ENCODE assay signal across 9 cellular contexts in genomic region chr14:61719344-61720301, GRCh38. TPM values are rescaled to one million over a fixed set of nuclear protein-coding genes. Genes with fewer than 3 reads are reported as not detected.
DNase-seq lines count a peak whose midpoint lies in the region; ATAC-seq, FAIRE-seq and TF ChIP-seq lines count a peak whose summit lies in the region.
"Had no signal": no experiment of that assay in that cellular context is flagged by ENCODE, and none has a peak within 500 bp of the region (broad histone marks: within the 10 kb centered on the region; RNA-seq: fewer than 3 reads in every experiment).

No MANE protein-coding gene starts in this region.

- H2AFZ ChIP-seq in GM23248 (no peak overlapping the region), hepatocyte (no peak overlapping the region)
- H2AFZ ChIP-seq: parathyroid adenoma had no signal

- no peak for TF ChIP-seq EP300 in A549 (IDR thresholded peaks at IDR 0.05)

- CTCF ChIA-PET in A549 (lab: Yijun Ruan, JAX): interaction anchor here (0.7 to 2.7 kb wide), 8 partner anchors 10 to 259 kb away, joined by 3 to 13 read pairs (median 4); no protein-coding TSS in a partner anchor
- CTCF ChIA-PET in WTC11 (lab: Charles Lee): interaction anchor here (0.8 to 1.1 kb wide), 3 partner anchors 111 to 218 kb away, joined by 3 read pairs; no protein-coding TSS in a partner anchor

- H3K9me3 ChIP-seq in A549 (no peaks in the 10 kb centered on the region), GM23248 (ENCODE audit: low read depth) (no peaks in the 10 kb centered on the region), hepatocyte (ENCODE audit: low read depth) (no peaks in the 10 kb centered on the region), MG63 (no peaks in the 10 kb centered on the region)

- ATAC-seq in A549 (peak; percentile 12 to 44; a peak in 3 of 6 replicates), WTC11 (no peak; the same call in 1 of the 2 replicates), left colon (no peak)

- no peak for TF ChIP-seq POLR2A in A549 (IDR thresholded peaks at IDR 0.05; ENCODE audit: low read length)

- TF ChIP-seq RAD21 in A549 (conservative IDR thresholded peaks at IDR 0.05 in 1 of 2, IDR thresholded peaks at IDR 0.05 in 1 of 2): no peak

- H3K79me2 ChIP-seq in GM23248 (ENCODE audit: insufficient read depth) (peaks cover 100% of the 10 kb centered on the region), hepatocyte (peaks cover 100% of the 10 kb centered on the region)

- H4K20me1 ChIP-seq in GM23248 (ENCODE audit: insufficient read depth) (peaks cover 81% of the 10 kb centered on the region), hepatocyte (ENCODE audit: insufficient read depth, poor library complexity, severe bottlenecking) (peaks cover 76% of the 10 kb centered on the region)

- H3K27me3 Mint-ChIP-seq in WTC11 (ENCODE audit: low read depth) (no peaks in the 10 kb centered on the region), type B pancreatic cell (no peaks in the 10 kb centered on the region)

- H3K27ac ChIP-seq in A549: peak overlapping the region in 1 of 2 experiments; percentile 19; a peak in 2 of 6 replicates
- H3K27ac ChIP-seq in GM23248: peak overlapping the region; percentile 61
- H3K27ac ChIP-seq in hepatocyte: no peak overlapping the region
- H3K27ac ChIP-seq: parathyroid adenoma had no signal

- POLR2A ChIA-PET in A549 (lab: Yijun Ruan, JAX): interaction anchor here (1.1 to 2.3 kb wide), 4 partner anchors 16 to 157 kb away, joined by 3 to 8 read pairs (median 4); partner anchors contain the start of genes HIF1A and SNAPC1
- POLR2A ChIA-PET in WTC11 (lab: Charles Lee): interaction anchor here (1.2 to 1.9 kb wide), 2 partner anchors 25 to 42 kb away, joined by 3 to 4 read pairs; partner anchors contain the start of genes HIF1A and SNAPC1

- peaks cover 44% of the 10 kb centered on the region for H3K36me3 ChIP-seq in GM23248 (ENCODE audit: low read depth)
- no peaks in the 10 kb centered on the region for H3K36me3 ChIP-seq in hepatocyte (replicated peaks; ENCODE audit: insufficient read depth, low read depth)
- H3K36me3 ChIP-seq in MG63: peaks cover 23% of the 10 kb centered on the region

- H3K36me3 Mint-ChIP-seq in WTC11 (peaks cover 23% of the 10 kb centered on the region), type B pancreatic cell (peaks cover 3% of the 10 kb centered on the region)

- peak overlapping the region; percentile 64 for H3K27ac Mint-ChIP-seq in WTC11
- no peak overlapping the region for H3K27ac Mint-ChIP-seq in type B pancreatic cell

- H3K4me3 Mint-ChIP-seq in WTC11: no peak overlapping the region
- H3K4me3 Mint-ChIP-seq in type B pancreatic cell: no peak overlapping the region

- peak overlapping the region; percentile 59 for H3K4me2 ChIP-seq in A549
- peak overlapping the region; percentile 79 for H3K4me2 ChIP-seq in GM23248 (ENCODE audit: unreplicated experiment)
- peak overlapping the region; percentile 34 for H3K4me2 ChIP-seq in hepatocyte

- no peak for TF ChIP-seq CTCF in A549 (IDR thresholded peaks at IDR 0.05)
- no peak for TF ChIP-seq CTCF in WTC11 (IDR thresholded peaks at IDR 0.05)
- TF ChIP-seq CTCF in hepatocyte (IDR thresholded peaks at IDR 0.05; ENCODE audit: poor library complexity): no peak
- TF ChIP-seq CTCF in type B pancreatic cell (conservative IDR thresholded peaks at IDR 0.05): no peak

- DNase-seq in A549 (ENCODE audit: low read depth in 1 of 2, low spot score in 1 of 2) (no peak), GM23248 (no peak), WTC11 (ENCODE audit: low spot score) (no peak), hepatocyte (ENCODE audit: low spot score) (no peak), MG63 (no peak), SHP77 treated with DMSO at 0.1 percent for 48 hours (lab: John Stamatoyannopoulos, UW) (no peak), type B pancreatic cell (ENCODE audit: extremely low spot score, unreplicated experiment) (no peak), left colon (no peak)

- peak overlapping the region; percentile 4 for H3K9ac ChIP-seq in GM23248
- H3K9ac ChIP-seq: parathyroid adenoma had no signal

- H3K4me3 ChIP-seq in A549 (no peak overlapping the region), GM23248 (peak overlapping the region; percentile 56), hepatocyte (no peak overlapping the region), MG63 (no peak overlapping the region)

- in situ Hi-C loops in GM23248 (cut with MboI): no loop called here

- peaks cover 94% of the 10 kb centered on the region for H3F3A ChIP-seq in GM23248 (ENCODE audit: insufficient read depth)

- WGBS in A549 (ENCODE audit: missing lambda C conversion rate): 73% methylated on average over 5 of the region's 5 CpGs
- 93 to 95% methylated on average over 5 of the region's 5 CpGs for WGBS in GM23248 (ENCODE audit: low coverage in 1 of 2, low lambda C conversion rate in 2 of 2, missing lambda C conversion rate in 2 of 2), 2 experiments
- 83% methylated on average over 5 of the region's 5 CpGs for WGBS in hepatocyte (ENCODE audit: low lambda C conversion rate, missing lambda C conversion rate)

- no peaks in the 10 kb centered on the region for H3K9me3 Mint-ChIP-seq in WTC11
- no peaks in the 10 kb centered on the region for H3K9me3 Mint-ChIP-seq in type B pancreatic cell

- H3K4me1 Mint-ChIP-seq in WTC11: peaks cover 54% of the 10 kb centered on the region
- H3K4me1 Mint-ChIP-seq in type B pancreatic cell (ENCODE audit: unreplicated experiment): peaks cover 14% of the 10 kb centered on the region

- no peak for FAIRE-seq in A549 (lab: Jason Lieb, UNC)

- H3K4me1 ChIP-seq in A549 (peaks cover 99% of the 10 kb centered on the region), GM23248 (ENCODE audit: insufficient read depth) (peaks cover 95% of the 10 kb centered on the region), hepatocyte (ENCODE audit: insufficient read depth) (no peaks in the 10 kb centered on the region)

- H3K9me2 ChIP-seq in GM23248 (ENCODE audit: insufficient read depth): no peaks in the 10 kb centered on the region
- H3K9me2 ChIP-seq in hepatocyte (replicated peaks; ENCODE audit: insufficient read depth): no peaks in the 10 kb centered on the region

- intact Hi-C loops in left colon (cut with DNase I, micrococcal nuclease): no loop called here

- H3K27me3 ChIP-seq in GM23248 (replicated peaks; ENCODE audit: insufficient read depth): no peaks in the 10 kb centered on the region
- no peaks in the 10 kb centered on the region for H3K27me3 ChIP-seq in hepatocyte
- no peaks in the 10 kb centered on the region for H3K27me3 ChIP-seq in MG63

TF ChIP-seq in A549, 52 proteins besides CTCF, POLR2A, EP300 and RAD21 (continues in another document):
- TF ChIP-seq E2F6 (IDR thresholded peaks at IDR 0.05; ENCODE audit: borderline replicate concordance, low read depth) (no peak), BHLHE40 (IDR thresholded peaks at IDR 0.05; ENCODE audit: low read depth, low read length) (no peak)

TF ChIP-seq in WTC11, 78 proteins besides CTCF, POLR2A, EP300 and RAD21 (continues in another document):
- no peak for TF ChIP-seq FOXK1 (CRISPR knock-in tag; IDR thresholded peaks at IDR 0.05)
- TF ChIP-seq PRRX2 (CRISPR knock-in tag; IDR thresholded peaks at IDR 0.05): no peak
- TF ChIP-seq ATF2 (CRISPR knock-in tag; IDR thresholded peaks at IDR 0.05; ENCODE audit: borderline replicate concordance, low read depth): no peak
- TF ChIP-seq TEAD1 (CRISPR knock-in tag; IDR thresholded peaks at IDR 0.05): no peak
- no peak for TF ChIP-seq GTF2I (CRISPR knock-in tag; conservative IDR thresholded peaks at IDR 0.05)
- TF ChIP-seq CBFB (CRISPR knock-in tag; IDR thresholded peaks at IDR 0.05; ENCODE audit: low read depth): no peak

RNA-seq across cellular contexts. Expression of gene HIF1A, which starts 24.3 kb away (rescaled TPM):
- polyA plus RNA-seq in A549 (2011; rRNA removed) (284 and 383 TPM in 2 replicates), A549 (2017; fragmentation: RNase III; extraction: RNeasy Plus Mini Kit Qiagen cat#74134 plus additional on column Dnase treatment) (280 to 397 TPM (median 391 TPM) in 3 replicates), GM23248 (2016; fragmentation: Nextera tagmentation; extraction: Ambion mirVana) (863 and 907 TPM in 2 replicates), hepatocyte (169 and 181 TPM in 2 replicates)
- 27.9 and 38.2 TPM in 2 replicates for polyA plus RNA-seq in A549 (2012; cell fraction: cytosol; rRNA removed)
- 38.2 and 49.4 TPM in 2 replicates for polyA plus RNA-seq in A549 (2012; cell fraction: nucleus; rRNA removed)
- polyA minus RNA-seq in A549 (2011; rRNA and poly(A)+ RNA removed): 228 and 254 TPM in 2 replicates
- total RNA-seq in GM23248 (2014; rRNA removed; shearing (Covaris generic)): 1,114 and 1,257 TPM in 2 replicates
- total RNA-seq in WTC11 (2021) (146 to 165 TPM (median 153 TPM) in 3 replicates), hepatocyte (219 and 285 TPM in 2 replicates), type B pancreatic cell (ENCODE audit: low replicate concordance) (110 and 114 TPM in 2 replicates), left colon (100 to 1,000 TPM in 1 of 2 donors, 10 to 100 TPM in 1; 89.0 to 145 TPM)
- 58.5 and 77.4 TPM in 2 replicates for total RNA-seq in MG63 (2014; rRNA removed; shearing (Covaris generic); ENCODE audit: low replicate concordance)

RNA-seq across cellular contexts. Expression of gene SNAPC1, which starts 42.6 kb away (rescaled TPM):
- polyA plus RNA-seq in A549 (2011; rRNA removed): 15.2 and 30.5 TPM in 2 replicates
- polyA plus RNA-seq in A549 (2012; cell fraction: cytosol; rRNA removed): 4.7 and 5.9 TPM in 2 replicates
- polyA plus RNA-seq in A549 (2012; cell fraction: nucleus; rRNA removed): 2.6 and 5.7 TPM in 2 replicates
- polyA plus RNA-seq in A549 (2017; fragmentation: RNase III; extraction: RNeasy Plus Mini Kit Qiagen cat#74134 plus additional on column Dnase treatment): 22.3 to 24.5 TPM (median 22.8 TPM) in 3 replicates
- polyA minus RNA-seq in A549 (2011; rRNA and poly(A)+ RNA removed): 2.7 and 3.6 TPM in 2 replicates
- 32.1 and 35.9 TPM in 2 replicates for total RNA-seq in GM23248 (2014; rRNA removed; shearing (Covaris generic))
- polyA plus RNA-seq in GM23248 (2016; fragmentation: Nextera tagmentation; extraction: Ambion mirVana): 41.0 and 41.6 TPM in 2 replicates
- 9.5 to 10.2 TPM (median 10.1 TPM) in 3 replicates for total RNA-seq in WTC11 (2021)
- total RNA-seq in hepatocyte: 7.7 and 10.5 TPM in 2 replicates
- polyA plus RNA-seq in hepatocyte: 3.4 and 8.7 TPM in 2 replicates
- total RNA-seq in MG63 (2014; rRNA removed; shearing (Covaris generic); ENCODE audit: low replicate concordance): 10.8 and 11.0 TPM in 2 replicates
- total RNA-seq in type B pancreatic cell (ENCODE audit: low replicate concordance): 3.2 and 5.6 TPM in 2 replicates
- 1 to 10 TPM; 1.7 to 2.2 TPM for total RNA-seq in left colon

Comparison
In these comparisons a context has a peak if more than half of its experiments do, and no peak if none do; other contexts are left out.
1. ATAC-seq: peak in A549 (2 of 2); none in WTC11 (single experiment) and left colon (single experiment).
2. Peak in every context shown above with its lines, with median percentiles within 50 percentile points of each other: H3K4me2 ChIP-seq.